17 cellular contexts compared by ENCODE assay signal in genomic region chr4:108959497-108959896, GRCh38.
DNase-seq lines count a peak whose midpoint lies in the region; FAIRE-seq and TF ChIP-seq lines count a peak whose summit lies in the region.
"Had no signal": no experiment of that assay in that cellular context is flagged by ENCODE, and none has a peak within 500 bp of the region (broad histone marks: within the 10 kb centered on the region; RNA-seq: fewer than 3 reads in every experiment).

No MANE protein-coding gene starts in this region.

- no peaks in the 10 kb centered on the region for H3K79me2 ChIP-seq in astrocyte (ENCODE audit: insufficient read depth, low read length)

- H3K4me1 Mint-ChIP-seq in astrocyte (ENCODE audit: low read depth, unreplicated experiment): peaks cover 8% of the 10 kb centered on the region
- H3K4me1 Mint-ChIP-seq in activated T-helper 2 cell treated with anti-CD3 and anti-CD28 coated beads, Interferon-gamma antibody, Interleukin-2, Interleukin-4, amounts not matched to agents 10 μg/mL and 5 μg/mL and 100 μg/mL, durations not matched to agents 14 hours and 24 hours and 36 hours (ENCODE audit: low read depth): no peaks in the 10 kb centered on the region

- H3K27ac Mint-ChIP-seq in astrocyte (ENCODE audit: unreplicated experiment): no peak overlapping the region
- no peak overlapping the region for H3K27ac Mint-ChIP-seq in activated T-helper 2 cell treated with anti-CD3 and anti-CD28 coated beads, Interferon-gamma antibody, Interleukin-2, Interleukin-4, amounts not matched to agents 10 μg/mL and 5 μg/mL and 100 μg/mL, durations not matched to agents 14 hours and 24 hours and 36 hours
- H3K27ac Mint-ChIP-seq: CD14-positive monocyte, GM23338 had no signal

- no peaks in the 10 kb centered on the region for H4K20me1 ChIP-seq in astrocyte (ENCODE audit: insufficient read depth, low read length)

- H3K36me3 ChIP-seq in astrocyte (ENCODE audit: insufficient read depth, low read length): no peaks in the 10 kb centered on the region

- H3K9me3 ChIP-seq in astrocyte (ENCODE audit: insufficient read depth, low read depth, low read length): no peaks in the 10 kb centered on the region
- H3K9me3 ChIP-seq: SK-N-SH had no signal

- no peak overlapping the region for H3K9ac ChIP-seq in astrocyte (ENCODE audit: low read length)
- H3K9ac ChIP-seq: SK-N-SH had no signal

- no peak for TF ChIP-seq POLR2A in H54 (IDR thresholded peaks at IDR 0.05; ENCODE audit: low read depth, low read length)

- TF ChIP-seq CTCF in astrocyte (IDR thresholded peaks at IDR 0.05; ENCODE audit: insufficient read depth, low read depth, low read length): no peak

- H3K27me3 Mint-ChIP-seq in astrocyte (ENCODE audit: low read depth, unreplicated experiment): no peaks in the 10 kb centered on the region
- peaks cover 6% of the 10 kb centered on the region for H3K27me3 Mint-ChIP-seq in activated T-helper 2 cell treated with anti-CD3 and anti-CD28 coated beads, Interferon-gamma antibody, Interleukin-2, Interleukin-4, amounts not matched to agents 10 μg/mL and 5 μg/mL and 100 μg/mL, durations not matched to agents 14 hours and 24 hours and 36 hours (ENCODE audit: low read depth)

- H3K4me3 Mint-ChIP-seq in astrocyte (ENCODE audit: unreplicated experiment): no peak overlapping the region
- no peak overlapping the region for H3K4me3 Mint-ChIP-seq in activated T-helper 2 cell treated with anti-CD3 and anti-CD28 coated beads, Interferon-gamma antibody, Interleukin-2, Interleukin-4, amounts not matched to agents 10 μg/mL and 5 μg/mL and 100 μg/mL, durations not matched to agents 14 hours and 24 hours and 36 hours (ENCODE audit: low read depth)
- H3K4me3 Mint-ChIP-seq: CD14-positive monocyte, GM23338 had no signal

- no peaks in the 10 kb centered on the region for H3K4me1 ChIP-seq in astrocyte (ENCODE audit: insufficient read depth, low read length)

- H2AFZ ChIP-seq in astrocyte (ENCODE audit: low read depth, low read length): no peak overlapping the region
- H2AFZ ChIP-seq: GM23338 had no signal

- no peak overlapping the region for H3K4me3 ChIP-seq in astrocyte (ENCODE audit: insufficient read depth, low read depth, low read length)
- H3K4me3 ChIP-seq: GM23338, K562 had no signal

- no peak overlapping the region for H3K27ac ChIP-seq in astrocyte (ENCODE audit: low read depth, low read length)

- no peak overlapping the region for H3K4me2 ChIP-seq in astrocyte (ENCODE audit: low read length)
- H3K4me2 ChIP-seq: GM23338, SK-N-SH had no signal

- FAIRE-seq in astrocyte (lab: Jason Lieb, UNC): peak; percentile 13
- no peak for FAIRE-seq in H54 (lab: Jason Lieb, UNC)
- no peak for FAIRE-seq in urothelium cell line (lab: Jason Lieb, UNC)
- FAIRE-seq: K562 had no signal

- intact Hi-C loops in activated T-helper 2 cell treated with anti-CD3 and anti-CD28 coated beads, Interferon-gamma antibody, Interleukin-2, Interleukin-4, amounts not matched to agents 10 μg/mL and 5 μg/mL and 100 μg/mL, durations not matched to agents 14 hours and 24 hours and 36 hours (cut with micrococcal nuclease): no loop called here

- peak; percentile 4 for DNase-seq in HS-5 (ENCODE audit: low read depth)
- peak; percentile 46 for DNase-seq in astrocyte (ENCODE audit: low read depth)
- DNase-seq in iris pigment epithelial cell (ENCODE audit: low read depth): peak; percentile 53
- no peak for DNase-seq in H54 (ENCODE audit: insufficient read length, low spot score)
- no peak for DNase-seq in HUDEP-2 (lab: John Stamatoyannopoulos, UW; ENCODE audit: unreplicated experiment in 76 of 76)
- DNase-seq in activated T-helper 2 cell treated with anti-CD3 and anti-CD28 coated beads, Interferon-gamma antibody, Interleukin-2, Interleukin-4, amounts not matched to agents 10 μg/mL and 5 μg/mL and 100 μg/mL, durations not matched to agents 14 hours and 24 hours and 36 hours (ENCODE audit: low spot score): no peak
- DNase-seq in urothelium cell line (ENCODE audit: low spot score): no peak
- DNase-seq: AML-193, DMS79, NCI-H1105 treated with DMSO at 0.1 percent for 48 hours, NCI-H1694 treated with DMSO at 0.1 percent for 48 hours, NCI-H748 treated with DMSO at 0.1 percent for 48 hours, SHP77, SK-N-SH had no signal

- H3K9me3 Mint-ChIP-seq in astrocyte (ENCODE audit: unreplicated experiment): no peaks in the 10 kb centered on the region
- no peaks in the 10 kb centered on the region for H3K9me3 Mint-ChIP-seq in activated T-helper 2 cell treated with anti-CD3 and anti-CD28 coated beads, Interferon-gamma antibody, Interleukin-2, Interleukin-4, amounts not matched to agents 10 μg/mL and 5 μg/mL and 100 μg/mL, durations not matched to agents 14 hours and 24 hours and 36 hours
- H3K9me3 Mint-ChIP-seq: CD14-positive monocyte, GM23338 had no signal

- H3K36me3 Mint-ChIP-seq in astrocyte (ENCODE audit: low read depth, unreplicated experiment): no peaks in the 10 kb centered on the region
- no peaks in the 10 kb centered on the region for H3K36me3 Mint-ChIP-seq in activated T-helper 2 cell treated with anti-CD3 and anti-CD28 coated beads, Interferon-gamma antibody, Interleukin-2, Interleukin-4, amounts not matched to agents 10 μg/mL and 5 μg/mL and 100 μg/mL, durations not matched to agents 14 hours and 24 hours and 36 hours (ENCODE audit: low read depth)
- H3K36me3 Mint-ChIP-seq: CD14-positive monocyte had no signal

- H3K27me3 ChIP-seq in astrocyte (ENCODE audit: insufficient read depth, low read length): no peaks in the 10 kb centered on the region

Comparison
In these comparisons a context has a peak if more than half of its experiments do, and no peak if none do; other contexts are left out.
1. DNase-seq: peak in HS-5 (single experiment), astrocyte (single experiment) and iris pigment epithelial cell (single experiment); none in H54 (single experiment), HUDEP-2 (0 of 76), activated T-helper 2 cell treated with anti-CD3 and anti-CD28 coated beads, Interferon-gamma antibody, Interleukin-2, Interleukin-4, amounts not matched to agents 10 μg/mL and 5 μg/mL and 100 μg/mL, durations not matched to agents 14 hours and 24 hours and 36 hours (single experiment) and urothelium cell line (single experiment).